ENCODE assay signal across 28 cellular contexts in the genomic region with DNA sequence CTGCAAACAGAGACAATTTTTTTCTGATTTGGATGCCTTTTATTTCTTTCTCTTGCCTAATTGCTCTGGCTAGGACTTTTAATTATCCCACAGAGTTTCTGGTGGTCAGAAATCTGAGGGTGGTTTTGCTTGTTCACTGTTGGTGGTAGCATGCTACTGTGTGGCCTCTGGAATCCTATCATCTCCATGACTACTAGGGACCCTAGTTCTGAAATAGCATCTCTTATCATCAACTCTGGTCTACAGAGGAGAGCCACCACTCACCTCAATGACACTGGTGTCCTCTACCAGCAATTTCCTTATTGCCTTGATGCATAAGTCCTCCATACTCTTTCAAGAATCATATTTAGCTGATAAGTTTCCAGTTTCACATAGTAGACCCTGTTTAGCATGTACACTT. TPM values are rescaled to one million over a fixed set of nuclear protein-coding genes. Genes with fewer than 3 reads are reported as not detected.
"Had no signal": no experiment of that assay in that cellular context is flagged by ENCODE, and none has a peak within 500 bp of the region (broad histone marks: within the 10 kb centered on the region; RNA-seq: fewer than 3 reads in every experiment).

No MANE protein-coding gene starts in this region.

- H3K4me3 Mint-ChIP-seq: naive thymus-derived CD4-positive, alpha-beta T cell; nephron; neural crest cell; stimulated activated effector memory CD8-positive, alpha-beta T cell treated with anti-CD3 and anti-CD28 coated beads, Interleukin-12 subunit alpha, Interleukin-12 subunit beta, amount 100 ng/mL, for 72 hours; stimulated activated naive B cell treated with anti-CD40 and anti-IgM and Interleukin-4, amounts not matched to agents 10 μg/mL and 1 μg/mL and 100 μg/mL, for 72 hours; stimulated activated naive CD8-positive, alpha-beta T cell treated with anti-CD3 and anti-CD28 coated beads, Interleukin-15, Interleukin-2, amounts not matched to agents 100 ng/mL and 50 ng/mL, for 24 hours had no signal

- H3K9ac ChIP-seq: parathyroid adenoma had no signal

- H3K4me1 ChIP-seq: parathyroid adenoma, psoas muscle, right lobe of liver, sigmoid colon, stomach, thyroid gland, tibial nerve, upper lobe of left lung had no signal

- H3K9me3 ChIP-seq: neutrophil, psoas muscle, right lobe of liver, sigmoid colon, stomach, thoracic aorta, thyroid gland, tibial nerve, upper lobe of left lung had no signal

- H3K27me3 Mint-ChIP-seq: progenitor cell of endocrine pancreas; stimulated activated naive B cell treated with anti-CD40 and anti-IgM and Interleukin-4, amounts not matched to agents 10 μg/mL and 1 μg/mL and 100 μg/mL, for 72 hours; stimulated activated naive CD8-positive, alpha-beta T cell treated with anti-CD3 and anti-CD28 coated beads, Interleukin-15, Interleukin-2, amounts not matched to agents 100 ng/mL and 50 ng/mL, for 24 hours had no signal

- H3K27me3 ChIP-seq: neutrophil, right lobe of liver, sigmoid colon, stomach, thyroid gland, tibial nerve, upper lobe of left lung had no signal

- H3K27ac ChIP-seq: neutrophil, parathyroid adenoma, psoas muscle, sigmoid colon, stomach, thoracic aorta, thyroid gland, tibial nerve, upper lobe of left lung had no signal

- DNase-seq: naive thymus-derived CD4-positive, alpha-beta T cell; nucleus accumbens; posterior cingulate gyrus; psoas muscle; right cardiac atrium; right lobe of liver; sigmoid colon; small intestine; stimulated activated CD4-positive, alpha-beta T cell treated with anti-CD3 and anti-CD28 coated beads, Interleukin-15, amount 100 ng/mL, for 24 hours; stimulated activated CD4-positive, alpha-beta T cell treated with anti-CD3 and anti-CD28 coated beads, Interleukin-2, amount 100 ng/mL, for 24 hours; stimulated activated CD4-positive, alpha-beta T cell treated with anti-CD3 and anti-CD28 coated beads, Interleukin-2, amount 100 ng/mL, for 48 hours; stimulated activated CD4-positive, alpha-beta T cell treated with anti-CD3 and anti-CD28 coated beads, Interleukin-4, amount 100 ng/mL, for 24 hours; stimulated activated naive B cell treated with anti-CD40 and anti-IgM and Interleukin-4, amounts not matched to agents 10 μg/mL and 1 μg/mL and 100 μg/mL, for 72 hours; stimulated activated naive CD4-positive, alpha-beta T cell treated with Interleukin-2 at 50 U/mL for 16 hours; stomach; thyroid gland; trophoblast cell; upper lobe of left lung had no signal

- H3K79me2 ChIP-seq: parathyroid adenoma had no signal

- H3K36me3 ChIP-seq: neutrophil, right lobe of liver, sigmoid colon, stomach, thoracic aorta, thyroid gland, tibial nerve, upper lobe of left lung had no signal

- H3K36me3 Mint-ChIP-seq: stimulated activated effector memory CD8-positive, alpha-beta T cell treated with anti-CD3 and anti-CD28 coated beads, Interleukin-12 subunit alpha, Interleukin-12 subunit beta, amount 100 ng/mL, for 72 hours; stimulated activated naive B cell treated with anti-CD40 and anti-IgM and Interleukin-4, amounts not matched to agents 10 μg/mL and 1 μg/mL and 100 μg/mL, for 72 hours had no signal

- H3K4me3 ChIP-seq: psoas muscle, right lobe of liver, sigmoid colon, stomach, thoracic aorta, thyroid gland, tibial nerve, upper lobe of left lung had no signal

- ATAC-seq: naive thymus-derived CD4-positive, alpha-beta T cell; psoas muscle; right cardiac atrium; stimulated activated effector memory CD8-positive, alpha-beta T cell treated with anti-CD3 and anti-CD28 coated beads, Interleukin-12 subunit alpha, Interleukin-12 subunit beta, amount 100 ng/mL, for 72 hours; stimulated activated naive B cell treated with anti-CD40 and anti-IgM and Interleukin-4, amounts not matched to agents 10 μg/mL and 1 μg/mL and 100 μg/mL, for 72 hours had no signal

- H2AFZ ChIP-seq: parathyroid adenoma had no signal

- H3K4me1 Mint-ChIP-seq: naive thymus-derived CD4-positive, alpha-beta T cell; nephron; neural crest cell; stimulated activated effector memory CD8-positive, alpha-beta T cell treated with anti-CD3 and anti-CD28 coated beads, Interleukin-12 subunit alpha, Interleukin-12 subunit beta, amount 100 ng/mL, for 72 hours had no signal

- H3K27ac Mint-ChIP-seq: naive thymus-derived CD4-positive, alpha-beta T cell; nephron; progenitor cell of endocrine pancreas; stimulated activated effector memory CD8-positive, alpha-beta T cell treated with anti-CD3 and anti-CD28 coated beads, Interleukin-12 subunit alpha, Interleukin-12 subunit beta, amount 100 ng/mL, for 72 hours; stimulated activated naive B cell treated with anti-CD40 and anti-IgM and Interleukin-4, amounts not matched to agents 10 μg/mL and 1 μg/mL and 100 μg/mL, for 72 hours; stimulated activated naive CD8-positive, alpha-beta T cell treated with anti-CD3 and anti-CD28 coated beads, Interleukin-15, Interleukin-2, amounts not matched to agents 100 ng/mL and 50 ng/mL, for 24 hours had no signal

- FAIRE-seq: small intestine, urothelium cell line had no signal

- H3K9me3 Mint-ChIP-seq: stimulated activated effector memory CD8-positive, alpha-beta T cell treated with anti-CD3 and anti-CD28 coated beads, Interleukin-12 subunit alpha, Interleukin-12 subunit beta, amount 100 ng/mL, for 72 hours; stimulated activated naive B cell treated with anti-CD40 and anti-IgM and Interleukin-4, amounts not matched to agents 10 μg/mL and 1 μg/mL and 100 μg/mL, for 72 hours; stimulated activated naive CD8-positive, alpha-beta T cell treated with anti-CD3 and anti-CD28 coated beads, Interleukin-15, Interleukin-2, amounts not matched to agents 100 ng/mL and 50 ng/mL, for 24 hours had no signal

RNA-seq across cellular contexts. Expression of a gene that starts 27.5 kb away (rescaled TPM):
- total RNA-seq: neural crest cell, progenitor cell of endocrine pancreas had no signal
